In the genomic region with DNA sequence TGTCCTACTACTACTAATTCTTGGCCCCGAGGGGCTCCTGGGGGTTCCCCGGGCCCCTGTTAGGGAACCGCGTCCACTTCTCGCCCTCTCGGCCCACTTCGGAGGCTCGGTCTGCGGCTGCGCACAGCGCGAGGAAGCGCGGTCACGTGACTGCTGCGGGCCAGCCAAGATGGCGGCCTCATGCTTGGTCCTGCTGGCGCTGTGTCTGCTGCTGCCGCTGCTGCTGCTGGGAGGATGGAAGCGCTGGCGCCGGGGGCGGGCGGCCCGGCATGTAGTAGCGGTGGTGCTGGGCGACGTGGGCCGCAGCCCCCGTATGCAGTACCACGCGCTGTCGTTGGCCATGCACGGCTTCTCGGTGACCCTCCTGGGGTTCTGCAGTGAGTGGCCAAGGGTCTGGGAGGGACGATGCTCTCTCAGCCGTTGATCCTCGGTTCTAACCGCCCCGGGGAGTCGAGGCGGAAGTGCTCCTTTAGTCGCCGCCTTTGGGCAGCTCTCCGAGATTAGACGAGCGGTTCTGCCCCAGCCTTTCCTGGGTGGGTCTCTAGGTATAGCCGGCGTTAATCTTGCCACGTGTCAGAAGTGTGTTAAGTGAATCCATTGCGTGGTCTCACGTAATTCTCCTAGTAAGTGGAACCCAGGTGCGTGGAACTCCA, we compare ENCODE assay signal across 1 cellular context.
A peak's percentile ranks its signal among the peaks of the same experiment; 100 is the strongest.
TF ChIP-seq lines count a peak whose summit lies in the region.

TSS of gene ALG1 (plus strand) at position 163 of the 653 bp plus-strand sequence. CDS start at position 170, 7 bp downstream.

TF ChIP-seq in K562, 482 proteins besides CTCF, POLR2A, EP300 and RAD21 (continued from another document and continues in another):
- TF ChIP-seq CLOCK (CRISPR knock-in tag; IDR thresholded peaks at IDR 0.05; ENCODE audit: borderline replicate concordance) (no peak), NFIC (IDR thresholded peaks at IDR 0.05) (peak; percentile 56), GABPB1 (CRISPR knock-in tag; IDR thresholded peaks at IDR 0.05) (peak; percentile 64), TRIM24 (IDR thresholded peaks at IDR 0.05) (no peak), HIVEP1 (CRISPR knock-in tag; IDR thresholded peaks at IDR 0.05) (peak; percentile 14; the same call in 1 of the 2 replicates), FOXP1 (CRISPR knock-in tag; IDR thresholded peaks at IDR 0.05) (no peak), SREBF2 (CRISPR knock-in tag; IDR thresholded peaks at IDR 0.05) (no peak), DNMT1 (IDR thresholded peaks at IDR 0.05) (no peak), RAD51 (IDR thresholded peaks at IDR 0.05; ENCODE audit: borderline replicate concordance, low read depth) (peak; percentile 99), ZNF347 (CRISPR knock-in tag; IDR thresholded peaks at IDR 0.05; ENCODE audit: low read depth) (no peak), TGIF2 (CRISPR knock-in tag; IDR thresholded peaks at IDR 0.05) (no peak), HDAC2 (IDR thresholded peaks at IDR 0.05) (peak; percentile 84; the same call in 1 of the 2 replicates), CCNT2 (IDR thresholded peaks at IDR 0.05; ENCODE audit: borderline replicate concordance, extremely low read depth, insufficient read length, low read depth, low read length) (peak; percentile 52), ZBTB2 (IDR thresholded peaks at IDR 0.05) (peak; percentile 53; the same call in 1 of the 2 replicates), MYC (IDR thresholded peaks at IDR 0.05; ENCODE audit: low read depth, low read length) (peak; percentile 65; the same call in 1 of the 2 replicates), MYC (CRISPR knock-in tag; IDR thresholded peaks at IDR 0.05; ENCODE audit: borderline replicate concordance, low read depth) (peak; percentile 82; the same call in 1 of the 2 replicates), TCF7L2 (IDR thresholded peaks at IDR 0.05; ENCODE audit: low read depth, low read length) (no peak), SMC3 (conservative IDR thresholded peaks at IDR 0.05; ENCODE audit: insufficient read depth, low read depth, low read length) (no peak), ZBTB9 (CRISPR knock-in tag; IDR thresholded peaks at IDR 0.05) (peak; percentile 34; the same call in 1 of the 2 replicates), BHLHE40 (IDR thresholded peaks at IDR 0.05; ENCODE audit: low read length) (peak; percentile 97), SUPT5H (IDR thresholded peaks at IDR 0.05) (peak; percentile 95), POLR2AphosphoS5 (IDR thresholded peaks at IDR 0.05; ENCODE audit: control insufficient read depth, insufficient read depth, low read depth, low read length) (peak; percentile 72; the same call in 1 of the 2 replicates), PHF21A (IDR thresholded peaks at IDR 0.05; ENCODE audit: borderline replicate concordance, low read depth) (peak; percentile 36; the same call in 1 of the 2 replicates), C11orf30 (IDR thresholded peaks at IDR 0.05; ENCODE audit: low read depth) (peak; percentile 99), ELK1 (CRISPR knock-in tag; IDR thresholded peaks at IDR 0.05) (no peak), CAMTA2 (CRISPR knock-in tag; conservative IDR thresholded peaks at IDR 0.05) (peak; percentile 71; the same call in 1 of the 2 replicates), TCF7 (IDR thresholded peaks at IDR 0.05; ENCODE audit: borderline replicate concordance) (no peak), ZNF707 (CRISPR knock-in tag; conservative IDR thresholded peaks at IDR 0.05) (no peak), NEUROD1 (IDR thresholded peaks at IDR 0.05; ENCODE audit: borderline replicate concordance, low read depth, low read length, partially characterized antibody) (peak; percentile 28), TBL1XR1 (IDR thresholded peaks at IDR 0.05; ENCODE audit: low read length in 2 of 2) (0 out of 4 replicates have a peak, but pooled peaks of 1 of the 2 experiments have one; percentile 49), RCOR1 (IDR thresholded peaks at IDR 0.05; ENCODE audit: borderline replicate concordance in 1 of 2, low read depth in 2 of 2, low read length in 2 of 2) (peak in 1 of 2 experiments; percentile 34; a peak in 2 of 4 replicates), CBFB (CRISPR knock-in tag; IDR thresholded peaks at IDR 0.05) (0 out of 2 replicates have a peak, but pooled peaks have one; percentile 61), SRSF7 (optimal IDR thresholded peaks at IDR 0.05; ENCODE audit: low read depth, low read length) (no peak), SMAD3 (CRISPR knock-in tag; conservative IDR thresholded peaks at IDR 0.05) (peak; percentile 75), POLR2B (IDR thresholded peaks at IDR 0.05; ENCODE audit: low read depth, partially characterized antibody) (peak; percentile 90), NONO (IDR thresholded peaks at IDR 0.05; ENCODE audit: low read depth in 2 of 2, low read length in 1 of 2) (peak; percentile 27 to 78; a peak in 2 of 4 replicates), KAT8 (IDR thresholded peaks at IDR 0.05; ENCODE audit: low read depth) (0 out of 2 replicates have a peak, but pooled peaks have one; percentile 34), ELF1 (tag; IDR thresholded peaks at IDR 0.05) (peak; percentile 58; the same call in 1 of the 2 replicates), THRB (CRISPR knock-in tag; conservative IDR thresholded peaks at IDR 0.05) (no peak), NKRF (IDR thresholded peaks at IDR 0.05; ENCODE audit: borderline replicate concordance) (peak; percentile 97), BRD4 (IDR thresholded peaks at IDR 0.05) (no peak; the same call in 1 of the 2 replicates), SAFB2 (IDR thresholded peaks at IDR 0.05; ENCODE audit: borderline replicate concordance, low read depth, low read length, severe bottlenecking) (no peak)
- TF ChIP-seq, protein P1, sequence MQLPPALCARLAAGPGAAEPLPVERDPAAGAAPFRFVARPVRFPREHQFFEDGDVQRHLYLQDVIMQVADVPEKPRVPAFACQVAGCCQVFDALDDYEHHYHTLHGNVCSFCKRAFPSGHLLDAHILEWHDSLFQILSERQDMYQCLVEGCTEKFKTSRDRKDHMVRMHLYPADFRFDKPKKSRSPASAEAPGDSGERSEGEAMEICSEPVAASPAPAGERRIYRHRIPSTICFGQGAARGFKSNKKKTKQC (CRISPR knock-in tag; IDR thresholded peaks at IDR 0.05), result peak; percentile 78
- TF ChIP-seq, protein P2, sequence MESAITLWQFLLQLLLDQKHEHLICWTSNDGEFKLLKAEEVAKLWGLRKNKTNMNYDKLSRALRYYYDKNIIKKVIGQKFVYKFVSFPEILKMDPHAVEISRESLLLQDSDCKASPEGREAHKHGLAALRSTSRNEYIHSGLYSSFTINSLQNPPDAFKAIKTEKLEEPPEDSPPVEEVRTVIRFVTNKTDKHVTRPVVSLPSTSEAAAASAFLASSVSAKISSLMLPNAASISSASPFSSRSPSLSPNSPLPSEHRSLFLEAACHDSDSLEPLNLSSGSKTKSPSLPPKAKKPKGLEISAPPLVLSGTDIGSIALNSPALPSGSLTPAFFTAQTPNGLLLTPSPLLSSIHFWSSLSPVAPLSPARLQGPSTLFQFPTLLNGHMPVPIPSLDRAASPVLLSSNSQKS (CRISPR knock-in tag; IDR thresholded peaks at IDR 0.05), result no peak
- TF ChIP-seq, protein P3, sequence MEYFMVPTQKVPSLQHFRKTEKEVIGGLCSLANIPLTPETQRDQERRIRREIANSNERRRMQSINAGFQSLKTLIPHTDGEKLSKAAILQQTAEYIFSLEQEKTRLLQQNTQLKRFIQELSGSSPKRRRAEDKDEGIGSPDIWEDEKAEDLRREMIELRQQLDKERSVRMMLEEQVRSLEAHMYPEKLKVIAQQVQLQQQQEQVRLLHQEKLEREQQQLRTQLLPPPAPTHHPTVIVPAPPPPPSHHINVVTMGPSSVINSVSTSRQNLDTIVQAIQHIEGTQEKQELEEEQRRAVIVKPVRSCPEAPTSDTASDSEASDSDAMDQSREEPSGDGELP (CRISPR knock-in tag; IDR thresholded peaks at IDR 0.05; ENCODE audit: borderline replicate concordance), result peak; percentile 62; the same call in 1 of the 2 replicates
- TF ChIP-seq, protein P4, sequence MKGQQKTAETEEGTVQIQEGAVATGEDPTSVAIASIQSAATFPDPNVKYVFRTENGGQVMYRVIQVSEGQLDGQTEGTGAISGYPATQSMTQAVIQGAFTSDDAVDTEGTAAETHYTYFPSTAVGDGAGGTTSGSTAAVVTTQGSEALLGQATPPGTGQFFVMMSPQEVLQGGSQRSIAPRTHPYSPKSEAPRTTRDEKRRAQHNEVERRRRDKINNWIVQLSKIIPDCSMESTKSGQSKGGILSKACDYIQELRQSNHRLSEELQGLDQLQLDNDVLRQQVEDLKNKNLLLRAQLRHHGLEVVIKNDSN (CRISPR knock-in tag; IDR thresholded peaks at IDR 0.05), result peak; percentile 96
- TF ChIP-seq, protein P5, sequence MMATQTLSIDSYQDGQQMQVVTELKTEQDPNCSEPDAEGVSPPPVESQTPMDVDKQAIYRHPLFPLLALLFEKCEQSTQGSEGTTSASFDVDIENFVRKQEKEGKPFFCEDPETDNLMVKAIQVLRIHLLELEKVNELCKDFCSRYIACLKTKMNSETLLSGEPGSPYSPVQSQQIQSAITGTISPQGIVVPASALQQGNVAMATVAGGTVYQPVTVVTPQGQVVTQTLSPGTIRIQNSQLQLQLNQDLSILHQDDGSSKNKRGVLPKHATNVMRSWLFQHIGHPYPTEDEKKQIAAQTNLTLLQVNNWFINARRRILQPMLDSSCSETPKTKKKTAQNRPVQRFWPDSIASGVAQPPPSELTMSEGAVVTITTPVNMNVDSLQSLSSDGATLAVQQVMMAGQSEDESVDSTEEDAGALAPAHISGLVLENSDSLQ (IDR thresholded peaks at IDR 0.05), result no peak
